In the genomic region with DNA sequence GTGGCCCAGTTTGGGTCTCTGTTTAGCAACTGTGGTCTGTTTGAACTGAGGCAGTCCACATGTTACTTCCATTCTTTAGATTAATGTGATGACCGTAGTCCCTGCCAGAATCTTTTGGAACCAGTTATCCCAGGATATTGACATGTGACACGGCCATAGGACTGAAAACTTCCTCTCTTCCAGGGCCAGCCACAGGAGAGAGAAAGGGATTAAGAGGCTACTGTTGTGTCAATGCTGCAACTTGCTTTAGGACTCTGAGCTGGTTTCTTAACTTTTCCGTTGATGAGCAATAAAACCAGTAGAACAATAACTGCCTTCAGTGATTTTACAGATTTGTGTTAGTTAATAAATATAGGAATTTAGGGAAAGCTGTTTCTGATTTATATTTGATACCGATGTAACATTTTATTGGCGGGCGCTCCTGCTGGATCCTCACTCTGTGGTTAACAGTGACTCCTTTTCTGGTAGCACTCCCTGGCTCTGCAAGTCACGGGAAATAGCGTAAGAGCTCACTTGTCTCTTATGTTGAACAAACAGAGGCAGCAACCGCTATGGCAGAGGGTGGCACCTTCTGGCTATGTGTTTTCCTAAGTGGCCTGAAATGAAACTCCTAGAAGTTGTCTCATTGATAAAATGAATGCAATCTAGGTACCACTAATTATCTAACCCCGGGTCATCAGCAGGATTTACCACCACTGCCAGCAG, we compare ENCODE assay signal across 17 cellular contexts. TPM values are rescaled to one million over a fixed set of nuclear protein-coding genes. Genes with fewer than 3 reads are reported as not detected.
A peak's percentile ranks its signal among the peaks of the same experiment; 100 is the strongest.
DNase-seq lines count a peak whose midpoint lies in the region; TF ChIP-seq lines count a peak whose summit lies in the region.
"Had no signal": no experiment of that assay in that cellular context is flagged by ENCODE, and none has a peak within 500 bp of the region (broad histone marks: within the 10 kb centered on the region; RNA-seq: fewer than 3 reads in every experiment).

No MANE protein-coding gene starts in this region.

- peak overlapping the region; percentile 56 for H3K18ac ChIP-seq in mesendoderm (ENCODE audit: low read length)

- H4K8ac ChIP-seq in mesendoderm (ENCODE audit: low read depth, low read length) = no peak overlapping the region

- H3K27me3 Mint-ChIP-seq in endodermal cell (ENCODE audit: insufficient read depth) = no peaks in the 10 kb centered on the region
- H3K27me3 Mint-ChIP-seq: activated naive CD8-positive, alpha-beta T cell treated with anti-CD3 and anti-CD28 coated beads, Interleukin-2, amount 10 ng/mL, durations not matched to agents 7 days and 5 days had no signal

- H3K27me3 ChIP-seq in HUES6 (ENCODE audit: control insufficient read depth, insufficient read depth, low read length) (no peaks in the 10 kb centered on the region), endodermal cell (ENCODE audit: control insufficient read depth, insufficient read depth, low read length, poor library complexity, severe bottlenecking) (no peaks in the 10 kb centered on the region), mesendoderm (ENCODE audit: insufficient read depth, low read length, poor library complexity) (no peaks in the 10 kb centered on the region), SJCRH30 (no peaks in the 10 kb centered on the region)
- H3K27me3 ChIP-seq: uterus had no signal

- no peaks in the 10 kb centered on the region for H3K79me2 ChIP-seq in mesendoderm (ENCODE audit: control insufficient read depth, insufficient read depth, low read length)

- H3K56ac ChIP-seq in mesendoderm (ENCODE audit: low read length) = peak overlapping the region; percentile 78

- peaks cover 2% of the 10 kb centered on the region for H3K79me1 ChIP-seq in mesendoderm (ENCODE audit: low read length)

- H2AK5ac ChIP-seq in mesendoderm (ENCODE audit: low read length) = no peak overlapping the region

- no peak overlapping the region for H4K5ac ChIP-seq in mesendoderm (ENCODE audit: low read length)

- H3K36me3 ChIP-seq in HUES6 (ENCODE audit: control insufficient read depth, insufficient read depth, low read length) (no peaks in the 10 kb centered on the region), endodermal cell (ENCODE audit: control insufficient read depth, insufficient read depth, low read length) (no peaks in the 10 kb centered on the region), mesendoderm (ENCODE audit: control insufficient read depth, insufficient read depth, low read length) (no peaks in the 10 kb centered on the region), SJCRH30 (no peaks in the 10 kb centered on the region)
- H3K36me3 ChIP-seq: uterus had no signal

- H2BK120ac ChIP-seq in mesendoderm (ENCODE audit: low read depth, low read length) = no peak overlapping the region

- H3K4ac ChIP-seq in mesendoderm (ENCODE audit: low read depth, low read length) = peak overlapping the region; percentile 12

- H3K9ac ChIP-seq in HUES6 (ENCODE audit: low read length) (peak overlapping the region; percentile 11), endodermal cell (ENCODE audit: extremely low read depth, low read length, poor library complexity, severe bottlenecking) (no peak overlapping the region), mesendoderm (ENCODE audit: low read length) (no peak overlapping the region)
- H3K9ac ChIP-seq: KMS-11 had no signal

- peaks cover 29% of the 10 kb centered on the region for H3K4me1 ChIP-seq in HUES6 (ENCODE audit: control insufficient read depth, insufficient read depth, low read length)
- peaks cover 15% of the 10 kb centered on the region for H3K4me1 ChIP-seq in endodermal cell (ENCODE audit: control insufficient read depth, insufficient read depth, low read length)
- H3K4me1 ChIP-seq in mesendoderm (ENCODE audit: control insufficient read depth, low read depth, low read length) = peaks cover 7% of the 10 kb centered on the region
- no peaks in the 10 kb centered on the region for H3K4me1 ChIP-seq in SJCRH30
- H3K4me1 ChIP-seq: uterus had no signal

- H3K9me3 ChIP-seq in HUES6 (ENCODE audit: control insufficient read depth, insufficient read depth, low read depth, low read length) (peaks cover 8% of the 10 kb centered on the region; the same call in 1 of the 2 replicates), endodermal cell (ENCODE audit: control insufficient read depth, low read length) (no peaks in the 10 kb centered on the region), SJCRH30 (replicated peaks) (no peaks in the 10 kb centered on the region)
- H3K9me3 ChIP-seq: uterus had no signal

- 86 to 98% methylated on average over 7 to 10 of the region's 10 CpGs for WGBS in endodermal cell (ENCODE audit: insufficient coverage in 1 of 2, insufficient read length in 1 of 2), 2 experiments
- 100% methylated on average over 1 of the region's 10 CpGs for WGBS in mesendoderm (ENCODE audit: extremely low coverage, insufficient coverage, low lambda C conversion rate)

- no peak overlapping the region for H2BK5ac ChIP-seq in mesendoderm (ENCODE audit: low read length)

- peaks cover 12% of the 10 kb centered on the region for H3K9me3 Mint-ChIP-seq in endodermal cell

- H3K4me3 Mint-ChIP-seq in endodermal cell = no peak overlapping the region
- H3K4me3 Mint-ChIP-seq: activated naive CD8-positive, alpha-beta T cell treated with anti-CD3 and anti-CD28 coated beads, Interleukin-2, amount 10 ng/mL, durations not matched to agents 7 days and 5 days; stimulated activated effector memory CD8-positive, alpha-beta T cell treated with anti-CD3 and anti-CD28 coated beads, Interleukin-12 subunit alpha, Interleukin-12 subunit beta, amount 100 ng/mL, for 72 hours had no signal

- H3K36me3 Mint-ChIP-seq in endodermal cell (ENCODE audit: low read depth) = peaks cover 4% of the 10 kb centered on the region
- H3K36me3 Mint-ChIP-seq: activated naive CD8-positive, alpha-beta T cell treated with anti-CD3 and anti-CD28 coated beads, Interleukin-2, amount 10 ng/mL, durations not matched to agents 7 days and 5 days; stimulated activated effector memory CD8-positive, alpha-beta T cell treated with anti-CD3 and anti-CD28 coated beads, Interleukin-12 subunit alpha, Interleukin-12 subunit beta, amount 100 ng/mL, for 72 hours had no signal

- no peak overlapping the region for H3K4me3 ChIP-seq in HUES6 (ENCODE audit: low read depth, low read length)
- H3K4me3 ChIP-seq in endodermal cell (ENCODE audit: low read length) = no peak overlapping the region
- no peak overlapping the region for H3K4me3 ChIP-seq in mesendoderm (ENCODE audit: low read length)
- no peak overlapping the region for H3K4me3 ChIP-seq in SJCRH30

- H3K27ac ChIP-seq in HUES6 (ENCODE audit: low read depth, low read length) (no peak overlapping the region), endodermal cell (ENCODE audit: low read depth, low read length) (no peak overlapping the region), mesendoderm (ENCODE audit: low read depth, low read length) (peak overlapping the region; percentile 33), SJCRH30 (no peak overlapping the region)
- H3K27ac ChIP-seq: C4-2B, KMS-11 had no signal

- no peak overlapping the region for H3K23ac ChIP-seq in mesendoderm (ENCODE audit: low read length)

- peak; percentile 19 for DNase-seq in AG09319 (ENCODE audit: extremely low read depth, low read depth)
- DNase-seq in endodermal cell = no peak
- no peak for DNase-seq in mesendoderm
- DNase-seq in hypothalamus (lab: John Stamatoyannopoulos, UW) = no peak
- DNase-seq in SJCRH30 = no peak
- no peak for DNase-seq in kidney tubule cell (ENCODE audit: low spot score)
- no peak for DNase-seq in NCI-H1436 treated with DMSO at 0.1 percent for 48 hours (lab: John Stamatoyannopoulos, UW)
- DNase-seq: activated naive CD8-positive, alpha-beta T cell treated with anti-CD3 and anti-CD28 coated beads, Interleukin-2, amount 10 ng/mL, durations not matched to agents 7 days and 5 days; activated T-cell treated with anti-CD3 and anti-CD28 coated beads for 4 hours; NCI-H187 treated with DMSO at 0.1 percent for 48 hours; stimulated activated CD4-positive, alpha-beta T cell treated with anti-CD3 and anti-CD28 coated beads, Interleukin-4, amount 100 ng/mL, for 24 hours; SW 1271; uterus had no signal

- TF ChIP-seq CTCF in AG09319 (IDR thresholded peaks at IDR 0.05; ENCODE audit: low read depth, low read length) (no peak), endodermal cell (conservative IDR thresholded peaks at IDR 0.05) (no peak)

- peak overlapping the region; percentile 50 for H3K27ac Mint-ChIP-seq in endodermal cell
- H3K27ac Mint-ChIP-seq: activated naive CD8-positive, alpha-beta T cell treated with anti-CD3 and anti-CD28 coated beads, Interleukin-2, amount 10 ng/mL, durations not matched to agents 7 days and 5 days; stimulated activated effector memory CD8-positive, alpha-beta T cell treated with anti-CD3 and anti-CD28 coated beads, Interleukin-12 subunit alpha, Interleukin-12 subunit beta, amount 100 ng/mL, for 72 hours had no signal

- H3K4me2 ChIP-seq in mesendoderm (ENCODE audit: low read length) = no peak overlapping the region
- H3K4me2 ChIP-seq: KMS-11 had no signal

- no peak overlapping the region for H2BK15ac ChIP-seq in mesendoderm (replicated peaks; ENCODE audit: low read depth)

- peaks cover 25% of the 10 kb centered on the region for H3K4me1 Mint-ChIP-seq in endodermal cell
- H3K4me1 Mint-ChIP-seq: activated naive CD8-positive, alpha-beta T cell treated with anti-CD3 and anti-CD28 coated beads, Interleukin-2, amount 10 ng/mL, durations not matched to agents 7 days and 5 days; stimulated activated effector memory CD8-positive, alpha-beta T cell treated with anti-CD3 and anti-CD28 coated beads, Interleukin-12 subunit alpha, Interleukin-12 subunit beta, amount 100 ng/mL, for 72 hours had no signal

RNA-seq across cellular contexts. Expression of a gene that starts 2.5 kb away (rescaled TPM):
- 10 to 100 TPM; 39.5 to 51.9 TPM for total RNA-seq in endodermal cell
- 99.7 TPM for polyA plus RNA-seq in endodermal cell (2013, experiment 1 of 2)
- polyA plus RNA-seq in endodermal cell (2013, experiment 2 of 2) = 99.9 TPM
- polyA plus RNA-seq in mesendoderm (2013, experiment 1 of 2) = 20.7 TPM
- polyA plus RNA-seq in mesendoderm (2013, experiment 2 of 2) = 20.5 TPM
- 57.4 and 58.5 TPM in 2 replicates for total RNA-seq in SJCRH30 (2014; rRNA removed; shearing (Covaris generic))
- total RNA-seq: activated naive CD8-positive, alpha-beta T cell treated with anti-CD3 and anti-CD28 coated beads, Interleukin-2, amount 10 ng/mL, durations not matched to agents 7 days and 5 days had no signal
